ENCODE assay signal across 8 cellular contexts in genomic region chr7:43572516-43573049, GRCh38. TPM values are rescaled to one million over a fixed set of nuclear protein-coding genes. Genes with fewer than 3 reads are reported as not detected.
DNase-seq lines count a peak whose midpoint lies in the region; ATAC-seq and TF ChIP-seq lines count a peak whose summit lies in the region.

No MANE protein-coding gene starts in this region.

- H3K36me3 ChIP-seq in left lung = no peaks in the 10 kb centered on the region

- peaks cover 0 to 10% of the 10 kb centered on the region in 2 donors for H3K4me1 ChIP-seq in left lung

- ATAC-seq in activated CD4-positive, CD25-positive, alpha-beta regulatory T cell treated with anti-CD3 and anti-CD28 coated beads, Interleukin-2, amount 50 U/mL, for 24 hours = peak; percentile 93 to 94
- ATAC-seq in left lung (peak; percentile 94), HG02884 (IDR thresholded peaks at IDR 0.05; ENCODE audit: unreplicated experiment) (no peak), HG03457 (IDR thresholded peaks at IDR 0.05; ENCODE audit: unreplicated experiment) (no peak)

- H3K27me3 ChIP-seq in left lung = no peaks in the 10 kb centered on the region

- no peaks in the 10 kb centered on the region for H3K9me3 ChIP-seq in left lung

- peak overlapping the region; percentile 27 to 77 for H3K27ac ChIP-seq in left lung

- no peak overlapping the region for H3K4me3 ChIP-seq in astrocyte of the cerebellum (ENCODE audit: low read depth, low read length)
- H3K4me3 ChIP-seq in left lung = no peak overlapping the region

- intact Hi-C loops in left lung (cut with DNase I) = no loop called here

- DNase-seq in activated CD4-positive, CD25-positive, alpha-beta regulatory T cell treated with anti-CD3 and anti-CD28 coated beads, Interleukin-2, amount 50 U/mL, for 72 hours = no peak
- DNase-seq in NCI-H226 = peak; percentile 100
- peak; percentile 100 for DNase-seq in astrocyte of the cerebellum (ENCODE audit: low read depth)
- DNase-seq in left lung = peak in 1 of 2 donors; percentile 50
- DNase-seq in NCI-H187 treated with DMSO at 0.1 percent for 48 hours (lab: John Stamatoyannopoulos, UW) = no peak

- TF ChIP-seq CTCF in astrocyte of the cerebellum (IDR thresholded peaks at IDR 0.05; ENCODE audit: low read depth, low read length, missing control alignments) (no peak), left lung (IDR thresholded peaks at IDR 0.05) (no peak)

- in situ Hi-C loops in astrocyte of the cerebellum (cut with HindIII; ENCODE audit: low sequenced_read_pairs) = no loop called here

RNA-seq across cellular contexts. Expression of gene STK17A, which starts 10.3 kb away (rescaled TPM):
- total RNA-seq in left lung = 10 to 100 TPM; 34.9 to 38.4 TPM

Comparison
In these comparisons a context has a peak if more than half of its experiments do, and no peak if none do; other contexts are left out.
1. ATAC-seq: peak in activated CD4-positive, CD25-positive, alpha-beta regulatory T cell treated with anti-CD3 and anti-CD28 coated beads, Interleukin-2, amount 50 U/mL, for 24 hours (2 of 2) and left lung (single experiment); none in HG02884 (single experiment) and HG03457 (single experiment).
2. DNase-seq: peak in NCI-H226 (single experiment) and astrocyte of the cerebellum (single experiment); none in activated CD4-positive, CD25-positive, alpha-beta regulatory T cell treated with anti-CD3 and anti-CD28 coated beads, Interleukin-2, amount 50 U/mL, for 72 hours (single experiment) and NCI-H187 treated with DMSO at 0.1 percent for 48 hours (single experiment).